Comparison of ENCODE assay signal across 8 cellular contexts in the genomic region with DNA sequence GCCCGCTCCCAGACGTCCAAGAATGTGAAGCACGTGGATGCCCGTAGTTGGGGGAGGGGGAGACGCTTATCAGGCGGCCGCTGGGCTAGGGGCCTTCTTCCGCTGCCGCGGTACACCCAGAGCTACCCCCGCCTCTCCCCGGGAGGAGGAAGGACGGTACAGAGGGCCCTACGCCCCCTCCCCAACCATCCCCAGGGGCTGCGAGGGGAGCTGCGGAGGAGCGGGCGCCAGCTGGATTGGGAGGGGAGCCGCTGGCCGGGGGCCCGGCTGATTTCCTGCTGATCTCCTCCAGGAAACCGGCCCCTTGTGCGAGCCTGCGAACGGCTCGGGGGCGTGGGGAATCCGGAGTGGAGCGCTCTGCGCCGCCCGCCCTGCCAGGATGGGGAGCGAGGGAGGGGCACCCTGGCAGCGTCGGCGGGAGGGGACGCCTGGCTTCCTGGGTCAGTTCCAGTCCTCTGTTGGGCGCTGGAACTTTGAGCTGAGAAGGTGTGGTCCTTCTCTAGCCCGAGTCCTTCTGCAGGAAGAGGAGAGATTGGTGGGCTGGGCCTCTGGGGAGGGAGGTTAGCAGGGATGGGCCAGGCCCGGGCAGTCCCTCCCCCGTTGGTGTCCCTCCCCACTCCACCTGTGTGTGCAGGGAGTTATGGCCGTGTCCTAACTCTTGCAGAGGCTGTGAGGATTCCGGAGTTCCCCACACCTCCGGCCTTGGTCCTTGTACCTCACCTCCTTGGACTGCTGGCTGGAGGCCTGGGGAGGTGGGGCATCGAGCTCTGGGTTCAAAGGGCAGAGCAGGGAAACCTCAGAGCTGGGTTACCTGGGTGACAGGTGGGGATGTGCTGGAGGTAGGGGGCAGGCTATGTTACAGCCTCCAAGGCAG. TPM values are rescaled to one million over a fixed set of nuclear protein-coding genes. Genes with fewer than 3 reads are reported as not detected.
DNase-seq lines count a peak whose midpoint lies in the region; ATAC-seq and TF ChIP-seq lines count a peak whose summit lies in the region.

No MANE protein-coding gene starts in this region.

- 2 to 4% methylated on average over 44 to 45 of the region's 45 CpGs for WGBS in ectodermal cell, 2 experiments

- DNase-seq in Right ventricle myocardium inferior (ENCODE audit: missing footprints) (peak; percentile 90), cardiac septum (ENCODE audit: low spot score) (no peak), SW480 (ENCODE audit: low spot score) (peak; percentile 81), lung microvascular endothelial cell (ENCODE audit: low read depth in 2 of 2) (peak; percentile 63 to 67), tibial artery (peak; percentile 60 to 90)
- no peak for DNase-seq in stimulated activated CD4-positive, alpha-beta T cell treated with anti-CD3 and anti-CD28 coated beads, Interleukin-12 subunit alpha, Interleukin-12 subunit beta, amount 100 ng/mL, for 4 hours
- no peak for DNase-seq in activated CD4-positive, CD25-positive, alpha-beta regulatory T cell (lab: John Stamatoyannopoulos, UW)

- H3K4me3 ChIP-seq in ectodermal cell (ENCODE audit: insufficient read depth, low read depth, low read length) (peak overlapping the region; percentile 35), tibial artery (peak overlapping the region; percentile 70 to 97)

- no peak overlapping the region for H3K27ac ChIP-seq in ectodermal cell (ENCODE audit: insufficient read depth, low read depth, low read length, poor library complexity, severe bottlenecking)
- H3K27ac ChIP-seq in tibial artery = peak overlapping the region; percentile 96

- H3K36me3 ChIP-seq in ectodermal cell (ENCODE audit: control insufficient read depth, insufficient read depth, low read length) = no peaks in the 10 kb centered on the region
- peaks cover 0 to 21% (median 18%) of the 10 kb centered on the region in 3 donors for H3K36me3 ChIP-seq in tibial artery

- H3K27me3 ChIP-seq in ectodermal cell (ENCODE audit: control insufficient read depth, insufficient read depth, low read length, poor library complexity, severe bottlenecking) = peaks cover 65% of the 10 kb centered on the region
- H3K27me3 ChIP-seq in tibial artery = no peaks in the 10 kb centered on the region

- H3K4me1 ChIP-seq in ectodermal cell (ENCODE audit: control insufficient read depth, insufficient read depth, low read length) (peaks cover 78% of the 10 kb centered on the region), tibial artery (peaks cover 0 to 86% (median 77%) of the 10 kb centered on the region in 4 donors)

- peak; percentile 22 for ATAC-seq in Right ventricle myocardium inferior

- no peak for TF ChIP-seq CTCF in tibial artery (IDR thresholded peaks at IDR 0.05)

- intact Hi-C loops in Right ventricle myocardium inferior (cut with DNase I) (loop anchor here (2.0 to 10.0 kb wide), 3 partner anchors 15 to 241 kb away; partner anchors contain the start of gene NR1D1), cardiac septum (cut with DNase I) (no loop called here), tibial artery (cut with DNase I; ENCODE audit: low total_unique reads) (no loop called here)

- no peaks in the 10 kb centered on the region for H3K9me3 ChIP-seq in ectodermal cell (ENCODE audit: control insufficient read depth, low read length)
- H3K9me3 ChIP-seq in tibial artery = no peaks in the 10 kb centered on the region

RNA-seq across cellular contexts. Expression of gene GJD3, which starts 19.1 kb away (rescaled TPM):
- total RNA-seq in Right ventricle myocardium inferior (0.92 TPM), cardiac septum (2.6 TPM), lung microvascular endothelial cell (2.2 and 3.0 TPM in 2 replicates)
- polyA plus RNA-seq in ectodermal cell (2013, experiment 1 of 4) = not detected
- polyA plus RNA-seq in ectodermal cell (2013, experiment 2 of 4) = 0.46 TPM
- polyA plus RNA-seq in ectodermal cell (2013, experiment 3 of 4) = 0.32 TPM
- polyA plus RNA-seq in ectodermal cell (2013, experiment 4 of 4) = not detected

RNA-seq across cellular contexts. Expression of gene RARA, which starts 36.4 kb away (rescaled TPM):
- total RNA-seq in Right ventricle myocardium inferior (17.9 TPM), cardiac septum (30.7 TPM), lung microvascular endothelial cell (5.4 and 6.0 TPM in 2 replicates)
- 14.2 TPM for polyA plus RNA-seq in ectodermal cell (2013, experiment 1 of 4)
- polyA plus RNA-seq in ectodermal cell (2013, experiment 2 of 4) = 19.1 TPM
- 16.9 TPM for polyA plus RNA-seq in ectodermal cell (2013, experiment 3 of 4)
- polyA plus RNA-seq in ectodermal cell (2013, experiment 4 of 4) = 19.9 TPM

RNA-seq across cellular contexts. Expression of gene CDC6, which starts 57.7 kb away (rescaled TPM):
- total RNA-seq in Right ventricle myocardium inferior (1.9 TPM), cardiac septum (0.75 TPM), lung microvascular endothelial cell (3.8 and 8.3 TPM in 2 replicates)
- 66.7 TPM for polyA plus RNA-seq in ectodermal cell (2013, experiment 1 of 4)
- polyA plus RNA-seq in ectodermal cell (2013, experiment 2 of 4) = 69.9 TPM
- 49.9 TPM for polyA plus RNA-seq in ectodermal cell (2013, experiment 3 of 4)
- 49.4 TPM for polyA plus RNA-seq in ectodermal cell (2013, experiment 4 of 4)

Comparison
In these comparisons a context has a peak if more than half of its experiments do, and no peak if none do; other contexts are left out.
1. DNase-seq: peak in Right ventricle myocardium inferior (single experiment), SW480 (single experiment), lung microvascular endothelial cell (2 of 2) and tibial artery (2 of 2); none in cardiac septum (single experiment), stimulated activated CD4-positive, alpha-beta T cell treated with anti-CD3 and anti-CD28 coated beads, Interleukin-12 subunit alpha, Interleukin-12 subunit beta, amount 100 ng/mL, for 4 hours (single experiment) and activated CD4-positive, CD25-positive, alpha-beta regulatory T cell (0 of 4).